Comparison of ENCODE assay signal across 19 cellular contexts in the genomic region with DNA sequence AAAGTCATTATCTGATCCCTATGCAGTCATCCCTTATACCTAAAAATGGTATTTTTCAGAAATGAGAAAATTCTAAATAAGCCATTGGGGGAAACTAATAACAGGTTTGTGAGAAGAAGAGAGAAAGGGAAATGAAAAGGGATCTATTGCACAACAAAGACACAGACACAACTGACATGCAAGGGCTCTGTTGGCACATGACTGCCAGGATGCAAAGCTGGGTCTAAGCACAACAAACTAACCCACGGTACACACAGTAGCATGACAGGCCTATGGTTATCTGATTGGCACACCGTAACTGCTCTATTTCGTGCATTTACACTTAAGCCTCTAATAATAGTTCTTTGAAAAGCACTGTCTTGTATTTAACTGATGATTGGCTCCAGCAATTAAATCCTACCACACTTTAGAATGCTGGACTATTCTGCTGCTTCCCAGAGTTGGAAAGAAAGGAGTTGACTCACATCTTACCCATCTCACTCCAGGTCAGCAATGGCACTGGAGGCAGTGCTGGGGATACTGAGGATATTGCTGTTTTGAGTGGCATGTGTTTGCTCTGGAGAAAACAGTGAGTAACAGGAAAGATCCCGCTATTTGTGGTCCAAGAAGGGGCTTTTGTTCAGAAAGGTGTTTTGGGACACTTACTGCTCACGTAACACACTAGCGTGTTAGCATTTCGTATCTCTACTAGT.
DNase-seq lines count a peak whose midpoint lies in the region; ATAC-seq, FAIRE-seq and TF ChIP-seq lines count a peak whose summit lies in the region.
"Had no signal": no experiment of that assay in that cellular context is flagged by ENCODE, and none has a peak within 500 bp of the region (broad histone marks: within the 10 kb centered on the region; RNA-seq: fewer than 3 reads in every experiment).

No MANE protein-coding gene starts in this region.

- DNase-seq in left ventricle myocardium superior (no peak), heart left ventricle (no peak), MV-4-11 (lab: John Stamatoyannopoulos, UW) (peak; percentile 69), astrocyte (ENCODE audit: low read depth) (no peak), cortex of kidney (lab: John Stamatoyannopoulos, UW) (no peak), Caco-2 (no peak), hippocampal formation (lab: John Stamatoyannopoulos, UW) (no peak), ovary (no peak)
- DNase-seq: COR-L47, EL, HFFc6, Kasumi-1, NCI-H1436, NCI-H2029 treated with DMSO at 0.1 percent for 48 hours, NCI-H510A treated with DMSO at 0.1 percent for 48 hours, T-cell had no signal

- no peaks in the 10 kb centered on the region for H3K9me3 ChIP-seq in heart left ventricle
- H3K9me3 ChIP-seq in astrocyte (ENCODE audit: insufficient read depth, low read depth, low read length), result no peaks in the 10 kb centered on the region
- no peaks in the 10 kb centered on the region for H3K9me3 ChIP-seq in Caco-2
- no peaks in the 10 kb centered on the region for H3K9me3 ChIP-seq in ovary
- H3K9me3 ChIP-seq: A549 had no signal

- H3K27me3 Mint-ChIP-seq in astrocyte (ENCODE audit: low read depth, unreplicated experiment) (no peaks in the 10 kb centered on the region), Caco-2 (ENCODE audit: insufficient read depth, unreplicated experiment) (no peaks in the 10 kb centered on the region)

- peak; percentile 23 for FAIRE-seq in astrocyte (lab: Jason Lieb, UNC)
- FAIRE-seq: A549, H1 had no signal

- TF ChIP-seq POLR2A in heart left ventricle (IDR thresholded peaks at IDR 0.05), result no peak
- no peak for TF ChIP-seq POLR2A in ovary (IDR thresholded peaks at IDR 0.05)

- intact Hi-C loops in left ventricle myocardium superior (cut with micrococcal nuclease), result no loop called here
- intact Hi-C loops in heart left ventricle (cut with DNase I), result no loop called here
- intact Hi-C loops in Caco-2 (cut with micrococcal nuclease; ENCODE audit: unreplicated experiment), result no loop called here
- intact Hi-C loops in ovary (cut with DNase I), result no loop called here

- H3K9me3 Mint-ChIP-seq in astrocyte (ENCODE audit: unreplicated experiment) (no peaks in the 10 kb centered on the region), Caco-2 (ENCODE audit: unreplicated experiment) (no peaks in the 10 kb centered on the region)
- H3K9me3 Mint-ChIP-seq: HFFc6, T-cell had no signal

- no peak overlapping the region for H3K27ac ChIP-seq in heart left ventricle
- H3K27ac ChIP-seq in astrocyte (ENCODE audit: low read depth, low read length), result no peak overlapping the region
- H3K27ac ChIP-seq in ovary, result no peak overlapping the region
- H3K27ac ChIP-seq: A549, RWPE1 had no signal

- H3K36me3 Mint-ChIP-seq in astrocyte (ENCODE audit: low read depth, unreplicated experiment) (no peaks in the 10 kb centered on the region), Caco-2 (ENCODE audit: insufficient read depth, unreplicated experiment) (no peaks in the 10 kb centered on the region)
- H3K36me3 Mint-ChIP-seq: T-cell had no signal

- peak; percentile 33 for ATAC-seq in left ventricle myocardium superior
- ATAC-seq in heart left ventricle, result no peak
- ATAC-seq: A549, T-cell had no signal

- H2AFZ ChIP-seq in astrocyte (ENCODE audit: low read depth, low read length), result no peak overlapping the region

- H3K4me3 ChIP-seq in heart left ventricle (no peak overlapping the region), astrocyte (ENCODE audit: insufficient read depth, low read depth, low read length) (no peak overlapping the region), Caco-2 (ENCODE audit: low read depth, low read length) (no peak overlapping the region), ovary (no peak overlapping the region)
- H3K4me3 ChIP-seq: A549 had no signal

- TF ChIP-seq CTCF in heart left ventricle (IDR thresholded peaks at IDR 0.05) (no peak), astrocyte (IDR thresholded peaks at IDR 0.05; ENCODE audit: insufficient read depth, low read depth, low read length) (no peak), Caco-2 (IDR thresholded peaks at IDR 0.05; ENCODE audit: insufficient read depth in 1 of 2, low read depth in 1 of 2, low read length in 1 of 2, severe bottlenecking in 1 of 2, unreplicated experiment in 1 of 2) (no peak), ovary (IDR thresholded peaks at IDR 0.05) (no peak)

- H3K27ac Mint-ChIP-seq in astrocyte (ENCODE audit: unreplicated experiment), result no peak overlapping the region
- no peak overlapping the region for H3K27ac Mint-ChIP-seq in Caco-2 (ENCODE audit: unreplicated experiment)
- H3K27ac Mint-ChIP-seq: HFFc6, T-cell had no signal

- H3K4me2 ChIP-seq in astrocyte (ENCODE audit: low read length), result peak overlapping the region; percentile 2
- H3K4me2 ChIP-seq: A549 had no signal

- POLR2A ChIA-PET in Caco-2 (lab: Charles Lee), result no interaction called here

- H3K9ac ChIP-seq in astrocyte (ENCODE audit: low read length), result no peak overlapping the region

- no peak for TF ChIP-seq EP300 in ovary (IDR thresholded peaks at IDR 0.05)

- no peak overlapping the region for H3K4me3 Mint-ChIP-seq in astrocyte (ENCODE audit: unreplicated experiment)
- no peak overlapping the region for H3K4me3 Mint-ChIP-seq in Caco-2 (ENCODE audit: unreplicated experiment)
- H3K4me3 Mint-ChIP-seq: HFFc6, T-cell had no signal

- peaks cover 9% of the 10 kb centered on the region for H4K20me1 ChIP-seq in astrocyte (ENCODE audit: insufficient read depth, low read length)

- no peaks in the 10 kb centered on the region for H3K27me3 ChIP-seq in heart left ventricle
- no peaks in the 10 kb centered on the region for H3K27me3 ChIP-seq in astrocyte (ENCODE audit: insufficient read depth, low read length)
- H3K27me3 ChIP-seq in Caco-2 (replicated peaks; ENCODE audit: control insufficient read depth, insufficient read depth, low read length), result no peaks in the 10 kb centered on the region
- H3K27me3 ChIP-seq in ovary, result no peaks in the 10 kb centered on the region

- H3K79me2 ChIP-seq in astrocyte (ENCODE audit: insufficient read depth, low read length), result peaks cover 4% of the 10 kb centered on the region

- H3K4me1 Mint-ChIP-seq in astrocyte (ENCODE audit: low read depth, unreplicated experiment) (peaks cover 15% of the 10 kb centered on the region), Caco-2 (ENCODE audit: low read depth, unreplicated experiment) (no peaks in the 10 kb centered on the region)
- H3K4me1 Mint-ChIP-seq: T-cell had no signal

- H3K4me1 ChIP-seq in heart left ventricle (peaks cover 0 to 7% (median 0%) of the 10 kb centered on the region in 12 donors), astrocyte (ENCODE audit: insufficient read depth, low read length) (peaks cover 3% of the 10 kb centered on the region), Caco-2 (no peaks in the 10 kb centered on the region), ovary (ENCODE audit: insufficient read depth) (no peaks in the 10 kb centered on the region)

- 61 to 73% (median 66%) methylated on average over 7 of the region's 7 CpGs for WGBS in heart left ventricle, 4 donors
- WGBS in ovary, 3 donors, result 86 to 88% (median 87%) methylated on average over 7 of the region's 7 CpGs

- BruUV-seq in Caco-2 (replicated peaks; lab: Mats Ljungman, UMichigan), result no TSS peak

- H3K36me3 ChIP-seq in heart left ventricle (no peaks in the 10 kb centered on the region), astrocyte (ENCODE audit: insufficient read depth, low read length) (no peaks in the 10 kb centered on the region), Caco-2 (ENCODE audit: control insufficient read depth, insufficient read depth, low read length) (no peaks in the 10 kb centered on the region), ovary (no peaks in the 10 kb centered on the region)

- CTCF ChIA-PET in Caco-2 (lab: Charles Lee), result no interaction called here
